ENCODE assay signal across 8 cellular contexts in genomic region chr7:87876040-87876758, GRCh38. TPM values are rescaled to one million over a fixed set of nuclear protein-coding genes. Genes with fewer than 3 reads are reported as not detected.
A peak's percentile ranks its signal among the peaks of the same experiment; 100 is the strongest.
DNase-seq lines count a peak whose midpoint lies in the region; ATAC-seq and TF ChIP-seq lines count a peak whose summit lies in the region.

Gene DBF4, plus strand, starts transcription at chr7:87876493. Its CDS starts 240 bp downstream, at chr7:87876733.
Gene SLC25A40, minus strand, starts transcription at chr7:87876360. Its CDS starts 17,633 bp downstream, at chr7:87858727.

- POLR2A ChIA-PET in BJ (lab: Charles Lee): no interaction called here
- POLR2A ChIA-PET in activated CD4-positive, alpha-beta T cell treated with anti-CD3 and anti-CD28 coated beads for 36 hours (lab: Charles Lee): interaction anchor here (0.6 kb wide), 2 partner anchors 275 to 524 kb away, joined by 3 to 4 read pairs; partner anchors contain the start of gene ABCB1

- H3K4me3 ChIP-seq in BJ (ENCODE audit: low read depth, low read length): peak within 1 kb of the TSS; percentile 82
- peak within 1 kb of the TSS; percentile 89 for H3K4me3 ChIP-seq in choroid plexus epithelial cell (ENCODE audit: low read depth, low read length)

- no peaks in the 10 kb centered on the region for H3K36me3 ChIP-seq in BJ (ENCODE audit: control insufficient read depth, insufficient read depth, low read length)

- intact Hi-C loops in activated CD4-positive, alpha-beta T cell treated with anti-CD3 and anti-CD28 coated beads for 36 hours (cut with DNase I, micrococcal nuclease): loop anchor here (1.0 to 10.0 kb wide), 11 partner anchors 58 to 721 kb away; partner anchors contain the start of genes ADAM22 (in 2 of the 2), CROT (in 2 of the 2), DMTF1 (in 2 of the 2) and RUNDC3B (in 2 of the 2)

- CTCF ChIA-PET in BJ (lab: Yijun Ruan, JAX): no interaction called here
- CTCF ChIA-PET in activated CD4-positive, alpha-beta T cell treated with anti-CD3 and anti-CD28 coated beads for 36 hours (lab: Charles Lee): interaction anchor here (1.3 to 2.6 kb wide), 2 partner anchors 9 to 10 kb away, joined by 3 to 6 read pairs; no protein-coding TSS in a partner anchor

- H3K9me3 Mint-ChIP-seq in activated CD4-positive, alpha-beta T cell treated with anti-CD3 and anti-CD28 coated beads for 36 hours (ENCODE audit: low read depth): peaks cover 16% of the 10 kb centered on the region

- H3K27me3 Mint-ChIP-seq in activated CD4-positive, alpha-beta T cell treated with anti-CD3 and anti-CD28 coated beads for 36 hours: no peaks in the 10 kb centered on the region

- DNase-seq in BJ (ENCODE audit: low read depth) (peak; percentile 59), GM19240 (ENCODE audit: insufficient read length, low spot score) (peak; percentile 49), NCI-H524 (lab: John Stamatoyannopoulos, UW) (peak; percentile 85 to 93), choroid plexus epithelial cell (ENCODE audit: low read depth) (peak; percentile 95), kidney glomerular epithelial cell (lab: John Stamatoyannopoulos, UW) (peak; percentile 96)
- peak; percentile 97 for DNase-seq in activated CD4-positive, alpha-beta T cell treated with anti-CD3 and anti-CD28 coated beads for 36 hours
- peak; percentile 88 to 96 for DNase-seq in stimulated activated CD4-positive, alpha-beta T cell treated with anti-CD3 and anti-CD28 coated beads, Interleukin-15, amount 100 ng/mL, for 48 hours (ENCODE audit: low read depth in 2 of 2)

- TF ChIP-seq CTCF in BJ (IDR thresholded peaks at IDR 0.05; ENCODE audit: insufficient read depth, low read depth, low read length): no peak
- TF ChIP-seq CTCF in choroid plexus epithelial cell (conservative IDR thresholded peaks at IDR 0.05; ENCODE audit: low read depth, low read length): no peak

- H3K36me3 Mint-ChIP-seq in activated CD4-positive, alpha-beta T cell treated with anti-CD3 and anti-CD28 coated beads for 36 hours (ENCODE audit: low read depth): peaks cover 56% of the 10 kb centered on the region

- H3K27me3 ChIP-seq in BJ (ENCODE audit: control insufficient read depth, insufficient read depth, low read length): no peaks in the 10 kb centered on the region

- H3K4me1 Mint-ChIP-seq in activated CD4-positive, alpha-beta T cell treated with anti-CD3 and anti-CD28 coated beads for 36 hours: peaks cover 48% of the 10 kb centered on the region

- ATAC-seq in HG03457 (IDR thresholded peaks at IDR 0.05; ENCODE audit: unreplicated experiment): peak; percentile 84
- ATAC-seq in activated CD4-positive, alpha-beta T cell treated with anti-CD3 and anti-CD28 coated beads for 36 hours: peak; percentile 91

- peak within 1 kb of the TSS; percentile 82 for H3K4me3 Mint-ChIP-seq in activated CD4-positive, alpha-beta T cell treated with anti-CD3 and anti-CD28 coated beads for 36 hours

- H3K27ac Mint-ChIP-seq in activated CD4-positive, alpha-beta T cell treated with anti-CD3 and anti-CD28 coated beads for 36 hours: peak within 1 kb of the TSS; percentile 93

RNA-seq across cellular contexts. Expression of gene DBF4, which starts in this region (rescaled TPM):
- 3.8 and 5.4 TPM in 2 replicates for polyA plus RNA-seq in BJ (2011; rRNA removed)
- 2.0 and 2.4 TPM in 2 replicates for polyA minus RNA-seq in BJ (2011; rRNA and poly(A)+ RNA removed)
- 10 to 100 TPM; 68.6 to 86.4 TPM for total RNA-seq in activated CD4-positive, alpha-beta T cell treated with anti-CD3 and anti-CD28 coated beads for 36 hours

RNA-seq across cellular contexts. Expression of gene SLC25A40, which starts in this region (rescaled TPM):
- polyA plus RNA-seq in BJ (2011; rRNA removed): 5.5 and 7.5 TPM in 2 replicates
- 1.9 and 2.8 TPM in 2 replicates for polyA minus RNA-seq in BJ (2011; rRNA and poly(A)+ RNA removed)
- 10 to 100 TPM; 38.0 to 41.9 TPM for total RNA-seq in activated CD4-positive, alpha-beta T cell treated with anti-CD3 and anti-CD28 coated beads for 36 hours

Comparison
In these comparisons a context has a peak if more than half of its experiments do, and no peak if none do; other contexts are left out.
1. Peak in every context shown above with its lines: DNase-seq, ATAC-seq and H3K4me3 ChIP-seq.